In genomic region chr6:41974281-41974825, GRCh38 we compare ENCODE assay signal across 22 cellular contexts. TPM values are rescaled to one million over a fixed set of nuclear protein-coding genes. Genes with fewer than 3 reads are reported as not detected.
DNase-seq lines count a peak whose midpoint lies in the region; ATAC-seq and TF ChIP-seq lines count a peak whose summit lies in the region.
"Had no signal": no experiment of that assay in that cellular context is flagged by ENCODE, and none has a peak within 500 bp of the region (broad histone marks: within the 10 kb centered on the region; RNA-seq: fewer than 3 reads in every experiment).

No MANE protein-coding gene starts in this region.

- peaks cover 19% of the 10 kb centered on the region for H3K36me3 Mint-ChIP-seq in activated naive CD4-positive, alpha-beta T cell treated with anti-CD3 and anti-CD28 coated beads, Interleukin-2, amount 50 U/mL, for 24 hours
- H3K36me3 Mint-ChIP-seq in activated naive CD4-positive, alpha-beta T cell treated with anti-CD3 and anti-CD28 coated beads, Interleukin-2, amount 10 ng/mL, durations not matched to agents 7 days and 5 days, result peaks cover 28% of the 10 kb centered on the region
- H3K36me3 Mint-ChIP-seq in memory B cell, result peaks cover 3% of the 10 kb centered on the region
- H3K36me3 Mint-ChIP-seq in stimulated activated naive CD8-positive, alpha-beta T cell treated with anti-CD3 and anti-CD28 coated beads, Interleukin-15, Interleukin-2, amounts not matched to agents 100 ng/mL and 50 ng/mL, for 24 hours (ENCODE audit: low read depth), result peaks cover 4% of the 10 kb centered on the region

- no peak overlapping the region for H2AFZ ChIP-seq in OCI-LY7 (ENCODE audit: low read length)

- no peaks in the 10 kb centered on the region for H4K20me1 ChIP-seq in OCI-LY7 (ENCODE audit: insufficient read depth, low read length)

- no peaks in the 10 kb centered on the region for H3K9me3 ChIP-seq in OCI-LY7 (ENCODE audit: low read length)
- H3K9me3 ChIP-seq: esophagus squamous epithelium, gastrocnemius medialis, ovary, right atrium auricular region, suprapubic skin, uterus had no signal

- no peak for DNase-seq in activated naive CD4-positive, alpha-beta T cell treated with anti-CD3 and anti-CD28 coated beads, Interleukin-2, amount 10 ng/mL, durations not matched to agents 7 days and 5 days
- peak; percentile 58 for DNase-seq in OCI-LY7 (ENCODE audit: low spot score)
- DNase-seq in memory B cell (ENCODE audit: low spot score in 2 of 2), result no peak
- DNase-seq in amniotic stem cell (lab: John Stamatoyannopoulos, UW), result no peak
- DNase-seq: CD8-positive, alpha-beta memory T cell; cortex of kidney; DMS153; endodermal cell; esophagus squamous epithelium; gastrocnemius medialis; H7; mammary epithelial cell; NCI-H1436 treated with DMSO at 0.1 percent for 48 hours; ovary; stimulated activated CD4-positive, alpha-beta T cell treated with anti-CD3 and anti-CD28 coated beads, Interleukin-12 subunit alpha, Interleukin-12 subunit beta, amount 100 ng/mL, for 4 hours; uterus had no signal

- no peak overlapping the region for H3K4me3 Mint-ChIP-seq in activated naive CD4-positive, alpha-beta T cell treated with anti-CD3 and anti-CD28 coated beads, Interleukin-2, amount 50 U/mL, for 24 hours
- H3K4me3 Mint-ChIP-seq in activated naive CD4-positive, alpha-beta T cell treated with anti-CD3 and anti-CD28 coated beads, Interleukin-2, amount 10 ng/mL, durations not matched to agents 7 days and 5 days, result no peak overlapping the region
- H3K4me3 Mint-ChIP-seq in memory B cell, result no peak overlapping the region
- peak overlapping the region; percentile 16 for H3K4me3 Mint-ChIP-seq in stimulated activated naive CD8-positive, alpha-beta T cell treated with anti-CD3 and anti-CD28 coated beads, Interleukin-15, Interleukin-2, amounts not matched to agents 100 ng/mL and 50 ng/mL, for 24 hours
- H3K4me3 Mint-ChIP-seq: endodermal cell; T-helper 1 cell treated with Interleukin-12 subunit alpha and Interleukin-12 subunit beta and Interleukin-4 antibody, amounts not matched to agents 30 μg/mL and 1 μg/mL, for 36 hours had no signal

- no peaks in the 10 kb centered on the region for H3K9me3 Mint-ChIP-seq in activated naive CD4-positive, alpha-beta T cell treated with anti-CD3 and anti-CD28 coated beads, Interleukin-2, amount 50 U/mL, for 24 hours
- peaks cover 1% of the 10 kb centered on the region for H3K9me3 Mint-ChIP-seq in activated naive CD4-positive, alpha-beta T cell treated with anti-CD3 and anti-CD28 coated beads, Interleukin-2, amount 10 ng/mL, durations not matched to agents 7 days and 5 days
- H3K9me3 Mint-ChIP-seq in memory B cell, result no peaks in the 10 kb centered on the region
- no peaks in the 10 kb centered on the region for H3K9me3 Mint-ChIP-seq in stimulated activated naive CD8-positive, alpha-beta T cell treated with anti-CD3 and anti-CD28 coated beads, Interleukin-15, Interleukin-2, amounts not matched to agents 100 ng/mL and 50 ng/mL, for 24 hours
- H3K9me3 Mint-ChIP-seq: CD8-positive, alpha-beta memory T cell; endodermal cell; T-helper 1 cell treated with Interleukin-12 subunit alpha and Interleukin-12 subunit beta and Interleukin-4 antibody, amounts not matched to agents 30 μg/mL and 1 μg/mL, for 36 hours had no signal

- intact Hi-C loops in OCI-LY7 (cut with micrococcal nuclease; ENCODE audit: unreplicated experiment), result no loop called here

- H3K36me3 ChIP-seq in OCI-LY7 (ENCODE audit: insufficient read depth, low read length), result no peaks in the 10 kb centered on the region
- H3K36me3 ChIP-seq: esophagus squamous epithelium, gastrocnemius medialis, ovary, right atrium auricular region, suprapubic skin, uterus had no signal

- peaks cover 70% of the 10 kb centered on the region for H3K4me1 ChIP-seq in OCI-LY7 (ENCODE audit: insufficient read depth, low read length, poor library complexity, severe bottlenecking)
- H3K4me1 ChIP-seq: right atrium auricular region, uterus had no signal

- H3K9me2 ChIP-seq in OCI-LY7 (ENCODE audit: insufficient read depth, low read length), result no peaks in the 10 kb centered on the region

- H3K4me1 Mint-ChIP-seq in activated naive CD4-positive, alpha-beta T cell treated with anti-CD3 and anti-CD28 coated beads, Interleukin-2, amount 50 U/mL, for 24 hours, result peaks cover 78% of the 10 kb centered on the region
- H3K4me1 Mint-ChIP-seq in activated naive CD4-positive, alpha-beta T cell treated with anti-CD3 and anti-CD28 coated beads, Interleukin-2, amount 10 ng/mL, durations not matched to agents 7 days and 5 days, result peaks cover 55% of the 10 kb centered on the region
- peaks cover 27% of the 10 kb centered on the region for H3K4me1 Mint-ChIP-seq in memory B cell
- peaks cover 88% of the 10 kb centered on the region for H3K4me1 Mint-ChIP-seq in stimulated activated naive CD8-positive, alpha-beta T cell treated with anti-CD3 and anti-CD28 coated beads, Interleukin-15, Interleukin-2, amounts not matched to agents 100 ng/mL and 50 ng/mL, for 24 hours (ENCODE audit: low read depth)

- H3K4me3 ChIP-seq in OCI-LY7 (ENCODE audit: low read depth, low read length, poor library complexity, severe bottlenecking), result no peak overlapping the region
- H3K4me3 ChIP-seq: esophagus squamous epithelium, gastrocnemius medialis, ovary, right atrium auricular region, suprapubic skin, uterus had no signal

- peak overlapping the region; percentile 97 for H3K27ac Mint-ChIP-seq in activated naive CD4-positive, alpha-beta T cell treated with anti-CD3 and anti-CD28 coated beads, Interleukin-2, amount 50 U/mL, for 24 hours
- no peak overlapping the region for H3K27ac Mint-ChIP-seq in activated naive CD4-positive, alpha-beta T cell treated with anti-CD3 and anti-CD28 coated beads, Interleukin-2, amount 10 ng/mL, durations not matched to agents 7 days and 5 days
- peak overlapping the region; percentile 20 for H3K27ac Mint-ChIP-seq in memory B cell
- peak overlapping the region; percentile 97 for H3K27ac Mint-ChIP-seq in stimulated activated naive CD8-positive, alpha-beta T cell treated with anti-CD3 and anti-CD28 coated beads, Interleukin-15, Interleukin-2, amounts not matched to agents 100 ng/mL and 50 ng/mL, for 24 hours
- H3K27ac Mint-ChIP-seq: endodermal cell; T-helper 1 cell treated with Interleukin-12 subunit alpha and Interleukin-12 subunit beta and Interleukin-4 antibody, amounts not matched to agents 30 μg/mL and 1 μg/mL, for 36 hours had no signal

- peak overlapping the region; percentile 14 for H3K4me2 ChIP-seq in OCI-LY7 (ENCODE audit: low read length)

- ATAC-seq in memory B cell (ENCODE audit: low read depth) (no peak), HG03108 (IDR thresholded peaks at IDR 0.05; ENCODE audit: unreplicated experiment) (no peak)
- ATAC-seq: gastrocnemius medialis had no signal

- no peaks in the 10 kb centered on the region for H3K27me3 Mint-ChIP-seq in activated naive CD4-positive, alpha-beta T cell treated with anti-CD3 and anti-CD28 coated beads, Interleukin-2, amount 50 U/mL, for 24 hours
- H3K27me3 Mint-ChIP-seq in activated naive CD4-positive, alpha-beta T cell treated with anti-CD3 and anti-CD28 coated beads, Interleukin-2, amount 10 ng/mL, durations not matched to agents 7 days and 5 days, result no peaks in the 10 kb centered on the region
- H3K27me3 Mint-ChIP-seq in memory B cell, result no peaks in the 10 kb centered on the region
- H3K27me3 Mint-ChIP-seq in stimulated activated naive CD8-positive, alpha-beta T cell treated with anti-CD3 and anti-CD28 coated beads, Interleukin-15, Interleukin-2, amounts not matched to agents 100 ng/mL and 50 ng/mL, for 24 hours, result no peaks in the 10 kb centered on the region
- H3K27me3 Mint-ChIP-seq: CD8-positive, alpha-beta memory T cell had no signal

- TF ChIP-seq CTCF in OCI-LY7 (conservative IDR thresholded peaks at IDR 0.05; ENCODE audit: low read length), result no peak

- BruUV-seq in OCI-LY7 (replicated peaks; lab: Mats Ljungman, UMichigan), result no TSS peak

- CTCF ChIA-PET in activated naive CD4-positive, alpha-beta T cell treated with anti-CD3 and anti-CD28 coated beads, Interleukin-2, amount 10 ng/mL, durations not matched to agents 7 days and 5 days (lab: Charles Lee), result no interaction called here
- CTCF ChIA-PET in OCI-LY7 (lab: Charles Lee; ENCODE audit: unreplicated experiment), result no interaction called here

- H3K27ac ChIP-seq in OCI-LY7 (ENCODE audit: low read depth, low read length, poor library complexity, severe bottlenecking), result peak overlapping the region; percentile 41
- H3K27ac ChIP-seq: esophagus squamous epithelium, gastrocnemius medialis, ovary, right atrium auricular region, suprapubic skin, uterus had no signal

- no peaks in the 10 kb centered on the region for H3K79me2 ChIP-seq in OCI-LY7 (ENCODE audit: insufficient read depth, low read depth, low read length)

- POLR2A ChIA-PET in OCI-LY7 (lab: Charles Lee), result interaction anchor here (1.3 kb wide), 1 partner anchor 10 kb away, joined by 5 read pairs; no protein-coding TSS in a partner anchor

RNA-seq across cellular contexts. Expression of gene CCND3, which starts 32.7 kb away (rescaled TPM):
- total RNA-seq in OCI-LY7 (2014; rRNA removed; shearing (Covaris generic)), result 229 and 319 TPM in 2 replicates
- total RNA-seq in OCI-LY7 (2022), result 244 and 303 TPM in 2 replicates

RNA-seq across cellular contexts. Expression of gene BYSL, which starts 53.1 kb away (rescaled TPM):
- total RNA-seq in OCI-LY7 (2014; rRNA removed; shearing (Covaris generic)), result 36.1 and 41.9 TPM in 2 replicates
- 43.7 and 54.5 TPM in 2 replicates for total RNA-seq in OCI-LY7 (2022)

RNA-seq across cellular contexts. Expression of gene MED20, which starts 53.4 kb away (rescaled TPM):
- 27.7 and 30.7 TPM in 2 replicates for total RNA-seq in OCI-LY7 (2014; rRNA removed; shearing (Covaris generic))
- 33.2 and 35.2 TPM in 2 replicates for total RNA-seq in OCI-LY7 (2022)
